8 cellular contexts compared by ENCODE assay signal in the genomic region with DNA sequence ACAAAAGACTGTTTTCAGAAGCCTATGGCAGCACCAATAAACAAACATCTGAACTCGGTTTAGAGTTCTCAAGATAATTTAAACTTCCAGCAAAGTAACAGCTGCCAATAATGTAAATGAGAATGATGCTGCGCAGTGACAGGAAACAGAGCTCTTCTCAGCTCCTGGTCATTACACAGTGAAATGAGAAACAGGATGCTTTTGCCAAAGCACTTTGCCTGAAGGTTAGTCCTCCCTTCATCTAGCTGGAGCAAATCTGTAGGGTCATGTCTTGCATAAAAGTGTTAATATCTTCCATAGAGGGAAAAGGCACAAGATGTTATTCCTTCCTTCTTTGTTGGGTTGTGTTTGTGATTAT.
DNase-seq lines count a peak whose midpoint lies in the region; ATAC-seq and TF ChIP-seq lines count a peak whose summit lies in the region.

No MANE protein-coding gene starts in this region.

- H3K27me3 Mint-ChIP-seq in immature natural killer cell (ENCODE audit: low read depth in 3 of 3) = peaks cover 0 to 18% (median 15%) of the 10 kb centered on the region in 3 donors
- peaks cover 38 to 42% of the 10 kb centered on the region in 2 donors for H3K27me3 Mint-ChIP-seq in stimulated activated naive B cell treated with anti-CD40 and anti-IgM and Interleukin-4, amounts not matched to agents 10 μg/mL and 1 μg/mL and 100 μg/mL, for 72 hours

- peak overlapping the region; percentile 65; the same call in 1 of the 2 replicates for H2AFZ ChIP-seq in Karpas-422 (ENCODE audit: low read length)

- no peaks in the 10 kb centered on the region for H3K36me3 Mint-ChIP-seq in immature natural killer cell
- no peaks in the 10 kb centered on the region for H3K36me3 Mint-ChIP-seq in stimulated activated naive B cell treated with anti-CD40 and anti-IgM and Interleukin-4, amounts not matched to agents 10 μg/mL and 1 μg/mL and 100 μg/mL, for 72 hours

- H3K9me3 Mint-ChIP-seq in immature natural killer cell = no peaks in the 10 kb centered on the region
- no peaks in the 10 kb centered on the region for H3K9me3 Mint-ChIP-seq in stimulated activated naive B cell treated with anti-CD40 and anti-IgM and Interleukin-4, amounts not matched to agents 10 μg/mL and 1 μg/mL and 100 μg/mL, for 72 hours

- H3K36me3 ChIP-seq in Karpas-422 (ENCODE audit: insufficient read depth, low read length) = no peaks in the 10 kb centered on the region

- H4K20me1 ChIP-seq in Karpas-422 (ENCODE audit: insufficient read depth, low read depth, low read length) = no peaks in the 10 kb centered on the region

- H3K27ac ChIP-seq in Karpas-422 (ENCODE audit: low read length) = no peak overlapping the region

- ATAC-seq in GM21390 (IDR thresholded peaks at IDR 0.05; ENCODE audit: unreplicated experiment) (peak; percentile 17), GM21717 (IDR thresholded peaks at IDR 0.05; ENCODE audit: unreplicated experiment) (no peak)
- ATAC-seq in stimulated activated naive B cell treated with anti-CD40 and anti-IgM and Interleukin-4, amounts not matched to agents 10 μg/mL and 1 μg/mL and 100 μg/mL, for 72 hours (replicated peaks) = no peak

- no peaks in the 10 kb centered on the region for H3K27me3 ChIP-seq in Karpas-422 (ENCODE audit: low read length)

- H3K9me3 ChIP-seq in Karpas-422 (ENCODE audit: low read length) = no peaks in the 10 kb centered on the region

- TF ChIP-seq CTCF in AG10803 (conservative IDR thresholded peaks at IDR 0.05; ENCODE audit: low read length) = no peak
- no peak for TF ChIP-seq CTCF in GM10266 (IDR thresholded peaks at IDR 0.05; ENCODE audit: control insufficient read depth, insufficient read depth, low read depth, missing control alignments)

- H3K79me2 ChIP-seq in Karpas-422 (ENCODE audit: low read length) = no peaks in the 10 kb centered on the region

- H3K4me3 Mint-ChIP-seq in immature natural killer cell = peak overlapping the region in 3 of 5 donors; percentile 1 to 88 (median 82)
- no peak overlapping the region for H3K4me3 Mint-ChIP-seq in stimulated activated naive B cell treated with anti-CD40 and anti-IgM and Interleukin-4, amounts not matched to agents 10 μg/mL and 1 μg/mL and 100 μg/mL, for 72 hours

- no peaks in the 10 kb centered on the region for H3K9me2 ChIP-seq in Karpas-422 (replicated peaks; ENCODE audit: insufficient read depth, low read length)

- H3K4me2 ChIP-seq in Karpas-422 (ENCODE audit: low read depth, low read length, poor library complexity, severe bottlenecking) = peak overlapping the region; percentile 33

- no peak overlapping the region for H3K27ac Mint-ChIP-seq in immature natural killer cell
- H3K27ac Mint-ChIP-seq in stimulated activated naive B cell treated with anti-CD40 and anti-IgM and Interleukin-4, amounts not matched to agents 10 μg/mL and 1 μg/mL and 100 μg/mL, for 72 hours = no peak overlapping the region

- peaks cover 15 to 29% of the 10 kb centered on the region in 2 donors for H3K4me1 Mint-ChIP-seq in immature natural killer cell
- H3K4me1 Mint-ChIP-seq in stimulated activated naive B cell treated with anti-CD40 and anti-IgM and Interleukin-4, amounts not matched to agents 10 μg/mL and 1 μg/mL and 100 μg/mL, for 72 hours = peaks cover 5 to 13% of the 10 kb centered on the region in 2 donors

- H3K9ac ChIP-seq in Karpas-422 (ENCODE audit: low read length) = no peak overlapping the region

- H3K4me3 ChIP-seq in AG10803 (ENCODE audit: low read length) = peak overlapping the region; percentile 70
- H3K4me3 ChIP-seq in Karpas-422 (ENCODE audit: low read length) = 0 out of 2 replicates have a peak overlapping the region, but pooled peaks have one; percentile 18

- DNase-seq in AG10803 (ENCODE audit: low read depth) (no peak), Karpas-422 (no peak), immature natural killer cell (no peak), GM10266 (ENCODE audit: extremely low spot score) (no peak), Ammon's horn (ENCODE audit: low spot score) (no peak)
- no peak for DNase-seq in stimulated activated naive B cell treated with anti-CD40 and anti-IgM and Interleukin-4, amounts not matched to agents 10 μg/mL and 1 μg/mL and 100 μg/mL, for 72 hours

- peaks cover 9% of the 10 kb centered on the region for H3K4me1 ChIP-seq in Karpas-422 (ENCODE audit: low read length)

Comparison
In these comparisons a context has a peak if more than half of its experiments do, and no peak if none do; other contexts are left out.
1. H3K4me3 Mint-ChIP-seq: peak in immature natural killer cell (3 of 5); none in stimulated activated naive B cell treated with anti-CD40 and anti-IgM and Interleukin-4, amounts not matched to agents 10 μg/mL and 1 μg/mL and 100 μg/mL, for 72 hours (0 of 2).